Comparison of ENCODE assay signal across 8 cellular contexts in genomic region chr16:74998481-74999207, GRCh38. TPM values are rescaled to one million over a fixed set of nuclear protein-coding genes. Genes with fewer than 3 reads are reported as not detected.
DNase-seq lines count a peak whose midpoint lies in the region; ATAC-seq and TF ChIP-seq lines count a peak whose summit lies in the region.

Gene ZNRF1 (plus strand): TSS chr16:74999024. CDS start chr16:74999672, 648 bp downstream.

- H3K9ac ChIP-seq in duodenal mucosa (ENCODE audit: low read depth in 1 of 2, low read length in 2 of 2) = peak within 1 kb of the TSS; percentile 45 to 49

- TF ChIP-seq POLR2A in lower leg skin (IDR thresholded peaks at IDR 0.05) = no peak

- H3K4me3 ChIP-seq in AG10803 (ENCODE audit: low read length) (peak within 1 kb of the TSS; percentile 71), duodenal mucosa (ENCODE audit: low read depth in 1 of 2, low read length in 2 of 2) (peak within 1 kb of the TSS; percentile 72 to 82), lower leg skin (ENCODE audit: low read depth, poor library complexity, severe bottlenecking) (peak within 1 kb of the TSS; percentile 78)

- H3K27ac ChIP-seq in duodenal mucosa (ENCODE audit: low read depth, low read length) = no peak within 1 kb of the TSS

- H3K36me3 ChIP-seq in duodenal mucosa (ENCODE audit: control insufficient read depth in 1 of 2, insufficient read depth in 2 of 2, low read length in 2 of 2) = peaks cover 0 to 3% of the 10 kb centered on the region in 2 donors

- peaks cover 17 to 21% of the 10 kb centered on the region in 2 donors for H3K4me1 ChIP-seq in duodenal mucosa (ENCODE audit: control insufficient read depth in 1 of 2, insufficient read depth in 2 of 2, low read length in 2 of 2)

- WGBS in lower leg skin, 2 donors = 0 to 1% methylated on average over 15 to 37 of the region's 71 CpGs

- DNase-seq in AG10803 (ENCODE audit: low read depth) (peak; percentile 68), NCI-H524 (lab: John Stamatoyannopoulos, UW) (peak; percentile 61 to 78), lower leg skin (ENCODE audit: low spot score in 2 of 2) (peak; percentile 77 to 96)
- DNase-seq in activated CD4-positive, alpha-beta T cell treated with anti-CD3 and anti-CD28 coated beads, Interleukin-2, amount 50 U/mL, for 48 hours = peak; percentile 86 to 90
- DNase-seq in stimulated activated CD4-positive, alpha-beta T cell treated with anti-CD3 and anti-CD28 coated beads, TNF-alpha, amount 100 ng/mL, for 1 hour (ENCODE audit: low read depth in 3 of 3, low spot score in 1 of 3) = peak; percentile 54 to 86 (median 66)

- intact Hi-C loops in lower leg skin (cut with DNase I; ENCODE audit: low total_unique reads) = loop anchor here (2.0 kb wide), 1 partner anchor 112 kb away; no protein-coding TSS in a partner anchor

- TF ChIP-seq CTCF in AG10803 (conservative IDR thresholded peaks at IDR 0.05; ENCODE audit: low read length) (peak; percentile 78), lower leg skin (IDR thresholded peaks at IDR 0.05) (peak in 1 of 3 donors; percentile 40)

- no peaks in the 10 kb centered on the region for H3K9me3 ChIP-seq in duodenal mucosa (ENCODE audit: control insufficient read depth in 1 of 2, low read length in 2 of 2)

- peaks cover 0 to 2% of the 10 kb centered on the region in 2 donors for H3K27me3 ChIP-seq in duodenal mucosa (ENCODE audit: control insufficient read depth in 1 of 2, insufficient read depth in 2 of 2, low read length in 2 of 2)

- ATAC-seq in GM18870 (IDR thresholded peaks at IDR 0.05; ENCODE audit: unreplicated experiment) = peak; percentile 53
- peak; percentile 55 for ATAC-seq in HG03139 (IDR thresholded peaks at IDR 0.05; ENCODE audit: unreplicated experiment)

RNA-seq across cellular contexts. Expression of gene ZNRF1, which starts in this region (rescaled TPM):
- 10 to 100 TPM; 19.3 to 46.7 (median 32.9) TPM for total RNA-seq in lower leg skin
